25 cellular contexts compared by ENCODE assay signal in genomic region chr10:78740976-78741375, GRCh38.
DNase-seq lines count a peak whose midpoint lies in the region; ATAC-seq and TF ChIP-seq lines count a peak whose summit lies in the region.
"Had no signal": no experiment of that assay in that cellular context is flagged by ENCODE, and none has a peak within 500 bp of the region (broad histone marks: within the 10 kb centered on the region; RNA-seq: fewer than 3 reads in every experiment).

No MANE protein-coding gene starts in this region.

- H2BK5ac ChIP-seq in mesenchymal stem cell (ENCODE audit: low read depth, low read length, poor library complexity, severe bottlenecking) = no peak overlapping the region

- no peaks in the 10 kb centered on the region for H3K36me3 ChIP-seq in adipocyte (ENCODE audit: control insufficient read depth, insufficient read depth, low read length, severe bottlenecking)
- no peaks in the 10 kb centered on the region for H3K36me3 ChIP-seq in mesenchymal stem cell (ENCODE audit: control insufficient read depth in 1 of 2, insufficient read depth in 2 of 2, low read depth in 1 of 2, low read length in 2 of 2)

- 75% methylated on average over 1 of the region's 1 CpG for WGBS in mesenchymal stem cell

- no peak overlapping the region for H3K14ac ChIP-seq in mesenchymal stem cell (ENCODE audit: low read length in 2 of 2)

- H3K4me1 ChIP-seq in adipocyte (ENCODE audit: control insufficient read depth, insufficient read depth, low read length) (peaks cover 33% of the 10 kb centered on the region), mesenchymal stem cell (ENCODE audit: control insufficient read depth, insufficient read depth, low read depth, low read length) (peaks cover 38% of the 10 kb centered on the region)

- H3K18ac ChIP-seq in mesenchymal stem cell (ENCODE audit: low read depth in 1 of 2, low read length in 2 of 2) = no peak overlapping the region

- ATAC-seq in sciatic nerve = no peak
- ATAC-seq: A549, K562, PC-3 had no signal

- H2BK120ac ChIP-seq in mesenchymal stem cell (ENCODE audit: low read depth, low read length) = no peak overlapping the region

- H3K4me2 ChIP-seq in mesenchymal stem cell (ENCODE audit: low read length, poor library complexity, severe bottlenecking) = no peak overlapping the region
- H3K4me2 ChIP-seq: SK-N-SH had no signal

- DNase-seq in adipocyte (ENCODE audit: low read depth) = peak; percentile 4
- peak; percentile 11 for DNase-seq in fibroblast of mammary gland (ENCODE audit: low read depth)
- DNase-seq in mesenchymal stem cell = no peak
- DNase-seq in sciatic nerve (ENCODE audit: low spot score) = peak; percentile 44
- DNase-seq in UCSD-AML1 (lab: John Stamatoyannopoulos, UW; ENCODE audit: unreplicated experiment) = no peak
- no peak for DNase-seq in NCI-H146 treated with DMSO at 0.1 percent for 48 hours (lab: John Stamatoyannopoulos, UW; ENCODE audit: unreplicated experiment)
- DNase-seq in NCI-H524 treated with DMSO at 0.1 percent for 48 hours (lab: John Stamatoyannopoulos, UW) = no peak
- DNase-seq: AML-193; C1 segment of cervical spinal cord; CD4-positive, alpha-beta memory T cell; COR-L47; DMS79; EL; GDM1; NCI-H1092 treated with DMSO at 0.1 percent for 48 hours; NCI-H1436; NCI-H187 treated with DMSO at 0.1 percent for 48 hours; NCI-H446; NCI-H526; NCI-H82; NK-92 treated with Interleukin-12 subunit alpha and Interleukin-12 subunit beta, amount 100 ng/mL, for 24 hours; SK-N-SH had no signal

- TF ChIP-seq CTCF in fibroblast of mammary gland (conservative IDR thresholded peaks at IDR 0.05; ENCODE audit: control insufficient read depth, insufficient read depth, low read depth, low read length) = no peak

- H2AFZ ChIP-seq in mesenchymal stem cell (ENCODE audit: low read depth, low read length) = no peak overlapping the region

- H2BK12ac ChIP-seq in mesenchymal stem cell (ENCODE audit: low read length in 2 of 2) = no peak overlapping the region

- H4K91ac ChIP-seq in mesenchymal stem cell (ENCODE audit: low read length) = no peak overlapping the region

- peak overlapping the region; percentile 48 for H3K27ac ChIP-seq in mesenchymal stem cell (ENCODE audit: low read length, poor library complexity, severe bottlenecking)
- H3K27ac ChIP-seq: A549 had no signal

- no peak overlapping the region for H3K4ac ChIP-seq in mesenchymal stem cell (ENCODE audit: low read depth in 1 of 2, low read length in 2 of 2)

- H3K9ac ChIP-seq in adipocyte (ENCODE audit: low read length) (no peak overlapping the region), mesenchymal stem cell (ENCODE audit: low read length) (no peak overlapping the region)
- H3K9ac ChIP-seq: SK-N-SH had no signal

- no peaks in the 10 kb centered on the region for H3K79me1 ChIP-seq in mesenchymal stem cell (replicated peaks; ENCODE audit: low read length, poor library complexity, severe bottlenecking)

- H3K4me3 ChIP-seq in adipocyte (ENCODE audit: low read length) = no peak overlapping the region
- H3K4me3 ChIP-seq in fibroblast of mammary gland (ENCODE audit: control insufficient read depth, low read depth, low read length) = no peak overlapping the region
- H3K4me3 ChIP-seq in mesenchymal stem cell (ENCODE audit: insufficient read depth in 1 of 2, low read depth in 1 of 2, low read length in 2 of 2) = no peak overlapping the region
- H3K4me3 ChIP-seq: A549, K562 had no signal

- no peaks in the 10 kb centered on the region for H3K9me3 ChIP-seq in adipocyte (ENCODE audit: control insufficient read depth, low read length)
- H3K9me3 ChIP-seq in mesenchymal stem cell (ENCODE audit: control insufficient read depth, low read length) = peaks cover 4% of the 10 kb centered on the region
- H3K9me3 ChIP-seq: A549, SK-N-SH had no signal

- H2AK5ac ChIP-seq in mesenchymal stem cell (ENCODE audit: low read length, severe bottlenecking) = peak overlapping the region; percentile 12

- no peak overlapping the region for H4K8ac ChIP-seq in mesenchymal stem cell (ENCODE audit: low read length)

- intact Hi-C loops in sciatic nerve (cut with DNase I) = no loop called here

- H3K27me3 ChIP-seq in adipocyte (replicated peaks; ENCODE audit: control insufficient read depth, insufficient read depth, low read length) = peaks cover 6% of the 10 kb centered on the region
- peaks cover 7 to 22% of the 10 kb centered on the region in 2 experiments for H3K27me3 ChIP-seq in mesenchymal stem cell (ENCODE audit: control insufficient read depth in 1 of 2, insufficient read depth in 1 of 2, low read length in 2 of 2)

- H3K23ac ChIP-seq in mesenchymal stem cell (ENCODE audit: low read length in 2 of 2) = no peak overlapping the region

- no peak overlapping the region for H2BK15ac ChIP-seq in mesenchymal stem cell (ENCODE audit: low read depth, poor library complexity, severe bottlenecking)

Comparison
In these comparisons a context has a peak if more than half of its experiments do, and no peak if none do; other contexts are left out.
1. DNase-seq: peak in adipocyte (single experiment), fibroblast of mammary gland (single experiment) and sciatic nerve (single experiment); none in mesenchymal stem cell (single experiment), UCSD-AML1 (single experiment), NCI-H146 treated with DMSO at 0.1 percent for 48 hours (single experiment) and NCI-H524 treated with DMSO at 0.1 percent for 48 hours (single experiment).